In the genomic region with DNA sequence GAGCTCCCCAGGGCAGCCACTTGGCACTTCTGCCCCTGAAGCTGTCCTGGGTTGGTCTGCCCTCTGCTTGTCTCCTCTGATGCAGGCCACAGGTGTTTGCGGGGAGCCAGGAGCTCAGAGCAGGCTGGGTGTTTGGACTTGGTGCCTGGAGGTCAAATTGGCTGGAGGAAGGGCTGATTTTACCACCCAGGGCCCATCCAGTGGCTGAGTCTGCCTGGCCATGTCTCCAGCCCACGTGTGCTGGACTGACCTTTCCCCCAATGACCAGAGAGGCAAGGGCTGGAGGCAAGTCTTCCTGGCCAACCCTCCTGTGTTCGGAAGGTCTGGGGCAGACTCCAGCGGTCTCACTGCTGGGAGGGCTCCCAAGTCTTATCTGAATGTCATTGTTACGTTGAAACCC, we compare ENCODE assay signal across 26 cellular contexts.
"Had no signal": no experiment of that assay in that cellular context is flagged by ENCODE, and none has a peak within 500 bp of the region (broad histone marks: within the 10 kb centered on the region; RNA-seq: fewer than 3 reads in every experiment).

No MANE protein-coding gene starts in this region.

- H3K9me3 ChIP-seq: left ventricle myocardium inferior, lower lobe of right lung, ovary, sigmoid colon, spleen, suprapubic skin, thoracic aorta, tibial artery, upper lobe of right lung had no signal

- H3K27me3 ChIP-seq: ovary, suprapubic skin, upper lobe of right lung had no signal

- FAIRE-seq: keratinocyte, small intestine, urothelium cell line had no signal

- ATAC-seq: left colon; lower lobe of right lung; naive thymus-derived CD4-positive, alpha-beta T cell; natural killer cell treated with Interleukin-12 subunit alpha and Interleukin-12 subunit beta and Interleukin-15 and Interleukin-18, amount 100 ng/mL, for 72 hours; right cardiac atrium; stimulated activated effector memory CD8-positive, alpha-beta T cell treated with anti-CD3 and anti-CD28 coated beads, Interleukin-12 subunit alpha, Interleukin-12 subunit beta, amount 100 ng/mL, for 72 hours; upper lobe of right lung had no signal

- H3K36me3 ChIP-seq: left ventricle myocardium inferior, lower lobe of right lung, ovary, sigmoid colon, spleen, suprapubic skin, thoracic aorta, tibial artery, upper lobe of right lung had no signal

- H3K4me1 ChIP-seq: left ventricle myocardium inferior, lower lobe of right lung, sigmoid colon, spleen, suprapubic skin, tibial artery, upper lobe of right lung had no signal

- DNase-seq: head of caudate nucleus; hippocampal formation; kidney glomerular epithelial cell; left colon; left ventricle myocardium inferior; lower lobe of right lung; mammary epithelial cell; mesenchymal stem cell; naive thymus-derived CD4-positive, alpha-beta T cell; nucleus accumbens; ovary; right cardiac atrium; sigmoid colon; small intestine; spleen; stimulated activated CD4-positive, alpha-beta T cell treated with anti-CD3 and anti-CD28 coated beads, Interleukin-4, amount 100 ng/mL, for 24 hours; stimulated activated naive CD4-positive, alpha-beta T cell; tibial artery; trophoblast cell; upper lobe of right lung had no signal

- H3K4me3 ChIP-seq: left ventricle myocardium inferior, lower lobe of right lung, ovary, sigmoid colon, spleen, suprapubic skin, thoracic aorta, tibial artery, upper lobe of right lung had no signal

- H3K27ac ChIP-seq: left ventricle myocardium inferior, lower lobe of right lung, ovary, sigmoid colon, spleen, suprapubic skin, thoracic aorta, tibial artery, upper lobe of right lung had no signal
